ENCODE assay signal across 22 cellular contexts in the genomic region with DNA sequence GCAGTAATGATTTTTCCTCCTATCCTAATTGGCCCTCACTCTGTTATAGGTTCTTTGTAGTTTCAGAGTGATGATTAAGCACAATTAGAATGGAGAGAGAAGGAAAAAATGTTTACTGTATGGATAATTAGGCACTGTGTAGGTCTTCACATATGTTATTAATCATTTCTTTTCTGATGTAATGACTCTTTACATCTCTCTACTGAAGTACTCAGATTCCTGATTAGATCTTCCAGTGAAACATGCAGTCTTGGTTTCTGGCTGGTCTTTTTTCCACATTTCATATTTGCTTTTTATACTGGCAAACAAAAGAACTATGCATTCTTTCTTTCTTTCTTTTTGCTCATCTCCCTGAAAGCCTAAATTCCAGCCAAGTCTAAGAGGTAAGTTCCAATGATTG.
DNase-seq lines count a peak whose midpoint lies in the region; ATAC-seq, FAIRE-seq and TF ChIP-seq lines count a peak whose summit lies in the region.
"Had no signal": no experiment of that assay in that cellular context is flagged by ENCODE, and none has a peak within 500 bp of the region (broad histone marks: within the 10 kb centered on the region; RNA-seq: fewer than 3 reads in every experiment).

No MANE protein-coding gene starts in this region.

- no peaks in the 10 kb centered on the region for H3K36me3 ChIP-seq in H1 (ENCODE audit: control insufficient read depth in 2 of 4, insufficient read depth in 4 of 4, low read length in 3 of 4)
- no peaks in the 10 kb centered on the region for H3K36me3 ChIP-seq in aorta (ENCODE audit: control insufficient read depth in 1 of 2, insufficient read depth in 2 of 2, low read length in 1 of 2)
- H3K36me3 ChIP-seq: BE2C had no signal

- H3K9ac ChIP-seq in H1 (replicated peaks in 1 of 4; ENCODE audit: extremely low read depth in 1 of 4, low read depth in 3 of 4, low read length in 3 of 4): no peak overlapping the region

- H2AK5ac ChIP-seq in H1 (ENCODE audit: low read depth, low read length): no peak overlapping the region

- H3K4me1 Mint-ChIP-seq in T-cell: no peaks in the 10 kb centered on the region
- H3K4me1 Mint-ChIP-seq: CD4-positive, CD25-positive, alpha-beta regulatory T cell; CD8-positive, alpha-beta memory T cell had no signal

- TF ChIP-seq POLR2A in H1 (IDR thresholded peaks at IDR 0.05; ENCODE audit: control extremely low read depth in 1 of 2, low read depth in 2 of 2, low read length in 2 of 2): no peak

- no peak overlapping the region for H3K4ac ChIP-seq in H1 (replicated peaks; ENCODE audit: insufficient read length, low read depth, low read length)

- no peaks in the 10 kb centered on the region for H3K27me3 ChIP-seq in H1 (replicated peaks in 1 of 4; ENCODE audit: control insufficient read depth in 3 of 4, extremely low read depth in 1 of 4, insufficient read depth in 3 of 4, low read length in 3 of 4)
- no peaks in the 10 kb centered on the region for H3K27me3 ChIP-seq in aorta (ENCODE audit: control insufficient read depth in 1 of 2, insufficient read depth in 2 of 2, low read length in 1 of 2)
- H3K27me3 ChIP-seq: BE2C had no signal

- FAIRE-seq in H1 (lab: Jason Lieb, UNC): no peak
- FAIRE-seq: GM12878, HTR-8/SVneo, K562 had no signal

- no peak overlapping the region for H2BK15ac ChIP-seq in H1 (ENCODE audit: low read length)

- H3K14ac ChIP-seq in H1 (ENCODE audit: insufficient read length): no peak overlapping the region

- H4K5ac ChIP-seq in H1 (ENCODE audit: insufficient read length, low read depth, low read length): no peak overlapping the region

- 0 out of 7 replicates have a peak, but pooled peaks cover 0 to 4% (median 0%) of the 10 kb centered on the region in 4 experiments for H3K4me1 ChIP-seq in H1 (replicated peaks in 1 of 4; ENCODE audit: control insufficient read depth in 3 of 4, insufficient read depth in 4 of 4, low read length in 3 of 4)
- H3K4me1 ChIP-seq in aorta (ENCODE audit: control insufficient read depth in 1 of 2, insufficient read depth in 2 of 2, low read length in 2 of 2): no peaks in the 10 kb centered on the region
- H3K4me1 ChIP-seq: BE2C had no signal

- no peak overlapping the region for H2BK120ac ChIP-seq in H1 (replicated peaks; ENCODE audit: low read depth, low read length)

- H2BK12ac ChIP-seq in H1 (ENCODE audit: low read depth, low read length): no peak overlapping the region

- no peaks in the 10 kb centered on the region for H3K9me3 ChIP-seq in H1 (ENCODE audit: insufficient read depth in 2 of 2, low read depth in 1 of 2, low read length in 1 of 2)
- no peaks in the 10 kb centered on the region for H3K9me3 ChIP-seq in aorta (ENCODE audit: control insufficient read depth, low read length)
- H3K9me3 ChIP-seq: BE2C had no signal

- H2BK20ac ChIP-seq in H1 (ENCODE audit: low read length): no peak overlapping the region

- H3K4me3 ChIP-seq in H1 (ENCODE audit: extremely low read depth in 1 of 4, insufficient read depth in 2 of 4, low read depth in 3 of 4, low read length in 4 of 4) (no peak overlapping the region), aorta (ENCODE audit: low read length in 2 of 2) (no peak overlapping the region)
- H3K4me3 ChIP-seq: GM12878, K562 had no signal

- H4K8ac ChIP-seq in H1 (ENCODE audit: extremely low read depth, insufficient read depth, low read length): no peak overlapping the region

- H2AFZ ChIP-seq in H1 (ENCODE audit: low read length): peak overlapping the region; percentile 70; the same call in 1 of the 2 replicates

- H3K23me2 ChIP-seq in H1 (ENCODE audit: low read depth, low read length): no peaks in the 10 kb centered on the region

- no peak overlapping the region for H2BK5ac ChIP-seq in H1 (ENCODE audit: low read depth, low read length)

- no peak for TF ChIP-seq EP300 in H1 (IDR thresholded peaks at IDR 0.05; ENCODE audit: borderline replicate concordance in 1 of 2, low read depth in 2 of 2, low read length in 2 of 2)

- H3K27me3 Mint-ChIP-seq in T-cell: no peaks in the 10 kb centered on the region
- H3K27me3 Mint-ChIP-seq: CD4-positive, CD25-positive, alpha-beta regulatory T cell; CD8-positive, alpha-beta memory T cell had no signal

- no peak overlapping the region for H4K91ac ChIP-seq in H1 (replicated peaks; ENCODE audit: insufficient read length, low read length)

- H3K27ac ChIP-seq in H1 (ENCODE audit: low read depth, low read length): no peak overlapping the region
- H3K27ac ChIP-seq in aorta (ENCODE audit: low read depth in 1 of 2, low read length in 2 of 2): no peak overlapping the region
- H3K27ac ChIP-seq: HL-60 had no signal

- no peak overlapping the region for H3K4me2 ChIP-seq in H1 (ENCODE audit: insufficient read depth in 1 of 2, low read depth in 2 of 2, low read length in 2 of 2)

- H3K79me2 ChIP-seq in H1 (ENCODE audit: control insufficient read depth in 1 of 2, insufficient read depth in 2 of 2, low read length in 2 of 2): no peaks in the 10 kb centered on the region

- no peak overlapping the region for H3K18ac ChIP-seq in H1 (ENCODE audit: extremely low read depth, low read length)

- no peaks in the 10 kb centered on the region for H3K79me1 ChIP-seq in H1 (ENCODE audit: low read depth, low read length)

- H3K9me3 Mint-ChIP-seq in T-cell: peaks cover 9 to 14% (median 9%) of the 10 kb centered on the region in 3 donors

- H3K56ac ChIP-seq in H1 (replicated peaks; ENCODE audit: insufficient read length, low read depth, low read length): no peak overlapping the region

- intact Hi-C loops in aorta (cut with DNase I): no loop called here

- POLR2A ChIA-PET in H1 (lab: Charles Lee; ENCODE audit: partially characterized antibody) (no interaction called here), T-cell (lab: Charles Lee) (no interaction called here)

- CTCF ChIA-PET in H1 (lab: Charles Lee; ENCODE audit: partially characterized antibody): no interaction called here
- CTCF ChIA-PET in T-cell (lab: Charles Lee): no interaction called here

- H3K4me3 Mint-ChIP-seq in T-cell: no peak overlapping the region
- H3K4me3 Mint-ChIP-seq: CD4-positive, CD25-positive, alpha-beta regulatory T cell; CD8-positive, alpha-beta memory T cell had no signal

- ATAC-seq in aorta (ENCODE audit: low FRiP score) (no peak), T-cell (replicated peaks in 1 of 4) (no peak), GM19351 (IDR thresholded peaks at IDR 0.05; ENCODE audit: unreplicated experiment) (no peak)
- ATAC-seq: GM12878, K562 had no signal

- H3K36me3 Mint-ChIP-seq in T-cell: no peaks in the 10 kb centered on the region
- H3K36me3 Mint-ChIP-seq: CD4-positive, CD25-positive, alpha-beta regulatory T cell; CD8-positive, alpha-beta memory T cell had no signal

- DNase-seq in NCI-H748 treated with DMSO at 0.1 percent for 48 hours (lab: John Stamatoyannopoulos, UW) (peak; percentile 24), NCI-H748 (lab: John Stamatoyannopoulos, UW; ENCODE audit: unreplicated experiment) (no peak), NCI-H1417 treated with DMSO at 0.1 percent for 48 hours (lab: John Stamatoyannopoulos, UW) (peak; percentile 66), H1 (ENCODE audit: low read depth in 1 of 2, low spot score in 2 of 2) (no peak), aorta (no peak), T-cell (no peak)
- DNase-seq: ACHN; BE2C; C1 segment of cervical spinal cord; CD4-positive, CD25-positive, alpha-beta regulatory T cell; CD8-positive, alpha-beta memory T cell; COR-L47; DMS 273 treated with DMSO at 0.1 percent for 48 hours; DND-41; EL; HCEC 1CT; IMR-90 had no signal

- no peak overlapping the region for H3K27ac Mint-ChIP-seq in T-cell
- H3K27ac Mint-ChIP-seq: CD4-positive, CD25-positive, alpha-beta regulatory T cell; CD8-positive, alpha-beta memory T cell had no signal

- no peak for TF ChIP-seq CTCF in H1 (IDR thresholded peaks at IDR 0.05; ENCODE audit: control extremely low read depth in 1 of 3, insufficient read depth in 1 of 3, low read depth in 1 of 3, low read length in 3 of 3)

- TF ChIP-seq RAD21 in H1 (IDR thresholded peaks at IDR 0.05 in 1 of 2, conservative IDR thresholded peaks at IDR 0.05 in 1 of 2; ENCODE audit: low read depth in 2 of 2, low read length in 2 of 2): no peak

- H3K23ac ChIP-seq in H1 (ENCODE audit: insufficient read length): no peak overlapping the region

- H4K20me1 ChIP-seq in H1 (replicated peaks in 1 of 2; ENCODE audit: control insufficient read depth in 1 of 2, insufficient read depth in 2 of 2, low read length in 2 of 2): no peaks in the 10 kb centered on the region

TF ChIP-seq in H1, 55 proteins besides CTCF, POLR2A, EP300 and RAD21 (continues in another document):
- TF ChIP-seq SIX5 (IDR thresholded peaks at IDR 0.05; ENCODE audit: low read depth, low read length) (no peak), MAFK (IDR thresholded peaks at IDR 0.05; ENCODE audit: low read depth, low read length) (no peak), TBP (IDR thresholded peaks at IDR 0.05; ENCODE audit: low read depth, low read length) (no peak), HDAC6 (IDR thresholded peaks at IDR 0.05; ENCODE audit: low read depth, low read length) (no peak), JUN (IDR thresholded peaks at IDR 0.05; ENCODE audit: low read depth, low read length) (no peak), CHD1 (IDR thresholded peaks at IDR 0.05; ENCODE audit: low read depth, low read length) (no peak), SIRT6 (IDR thresholded peaks at IDR 0.05; ENCODE audit: low read length) (no peak), KDM1A (IDR thresholded peaks at IDR 0.05; ENCODE audit: borderline replicate concordance, low read length) (no peak), SIN3A (conservative IDR thresholded peaks at IDR 0.05 in 1 of 2, IDR thresholded peaks at IDR 0.05 in 1 of 2; ENCODE audit: low read depth in 1 of 2, low read length in 2 of 2) (no peak), SP1 (IDR thresholded peaks at IDR 0.05; ENCODE audit: low read depth, low read length) (no peak), TAF1 (IDR thresholded peaks at IDR 0.05; ENCODE audit: low read depth, low read length) (no peak), SUZ12 (IDR thresholded peaks at IDR 0.05; ENCODE audit: low read length) (no peak)
- TF ChIP-seq, protein P1, sequence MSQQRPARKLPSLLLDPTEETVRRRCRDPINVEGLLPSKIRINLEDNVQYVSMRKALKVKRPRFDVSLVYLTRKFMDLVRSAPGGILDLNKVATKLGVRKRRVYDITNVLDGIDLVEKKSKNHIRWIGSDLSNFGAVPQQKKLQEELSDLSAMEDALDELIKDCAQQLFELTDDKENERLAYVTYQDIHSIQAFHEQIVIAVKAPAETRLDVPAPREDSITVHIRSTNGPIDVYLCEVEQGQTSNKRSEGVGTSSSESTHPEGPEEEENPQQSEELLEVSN (IDR thresholded peaks at IDR 0.05): no peak
- TF ChIP-seq, protein P2, sequence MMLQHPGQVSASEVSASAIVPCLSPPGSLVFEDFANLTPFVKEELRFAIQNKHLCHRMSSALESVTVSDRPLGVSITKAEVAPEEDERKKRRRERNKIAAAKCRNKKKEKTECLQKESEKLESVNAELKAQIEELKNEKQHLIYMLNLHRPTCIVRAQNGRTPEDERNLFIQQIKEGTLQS (IDR thresholded peaks at IDR 0.05; ENCODE audit: insufficient read depth, low read depth, low read length): no peak

Comparison
In these comparisons a context has a peak if more than half of its experiments do, and no peak if none do; other contexts are left out.
1. DNase-seq: peak in NCI-H748 treated with DMSO at 0.1 percent for 48 hours (single experiment) and NCI-H1417 treated with DMSO at 0.1 percent for 48 hours (single experiment); none in NCI-H748 (single experiment), H1 (0 of 2), aorta (0 of 2) and T-cell (0 of 34).